Comparison of ENCODE assay signal across 23 cellular contexts in genomic region chr22:39434243-39434653, GRCh38. TPM values are rescaled to one million over a fixed set of nuclear protein-coding genes. Genes with fewer than 3 reads are reported as not detected.
DNase-seq lines count a peak whose midpoint lies in the region; ATAC-seq and TF ChIP-seq lines count a peak whose summit lies in the region.
"Had no signal": no experiment of that assay in that cellular context is flagged by ENCODE, and none has a peak within 500 bp of the region (broad histone marks: within the 10 kb centered on the region; RNA-seq: fewer than 3 reads in every experiment).

No MANE protein-coding gene starts in this region.

- peaks cover 8% of the 10 kb centered on the region for H3K27me3 Mint-ChIP-seq in activated CD4-positive, alpha-beta memory T cell treated with anti-CD3 and anti-CD28 coated beads for 36 hours
- peaks cover 3% of the 10 kb centered on the region for H3K27me3 Mint-ChIP-seq in activated CD4-positive, alpha-beta memory T cell treated with anti-CD3 and anti-CD28 coated beads, Interleukin-2, amount 10 ng/mL, durations not matched to agents 7 days and 5 days
- H3K27me3 Mint-ChIP-seq in activated naive CD8-positive, alpha-beta T cell treated with anti-CD3 and anti-CD28 coated beads for 36 hours: peaks cover 9% of the 10 kb centered on the region

- POLR2A ChIA-PET in activated CD4-positive, alpha-beta memory T cell treated with anti-CD3 and anti-CD28 coated beads for 36 hours (lab: Charles Lee): no interaction called here
- POLR2A ChIA-PET in activated CD4-positive, alpha-beta memory T cell treated with anti-CD3 and anti-CD28 coated beads, Interleukin-2, amount 10 ng/mL, durations not matched to agents 7 days and 5 days (lab: Charles Lee): no interaction called here

- H3K9me3 ChIP-seq in tibial nerve: no peaks in the 10 kb centered on the region
- H3K9me3 ChIP-seq: colonic mucosa, suprapubic skin had no signal

- TF ChIP-seq EP300 in tibial nerve (IDR thresholded peaks at IDR 0.05): peak in 1 of 2 donors; percentile 46

- TF ChIP-seq POLR2A in tibial nerve (IDR thresholded peaks at IDR 0.05): no peak

- intact Hi-C loops in activated CD4-positive, alpha-beta memory T cell treated with anti-CD3 and anti-CD28 coated beads for 36 hours (cut with micrococcal nuclease): no loop called here
- intact Hi-C loops in Right ventricle myocardium superior (cut with DNase I): no loop called here

- H3K4me3 Mint-ChIP-seq in activated CD4-positive, alpha-beta memory T cell treated with anti-CD3 and anti-CD28 coated beads for 36 hours: no peak overlapping the region
- no peak overlapping the region for H3K4me3 Mint-ChIP-seq in activated CD4-positive, alpha-beta memory T cell treated with anti-CD3 and anti-CD28 coated beads, Interleukin-2, amount 10 ng/mL, durations not matched to agents 7 days and 5 days
- no peak overlapping the region for H3K4me3 Mint-ChIP-seq in activated naive CD8-positive, alpha-beta T cell treated with anti-CD3 and anti-CD28 coated beads for 36 hours
- H3K4me3 Mint-ChIP-seq: activated CD8-positive, alpha-beta memory T cell treated with anti-CD3 and anti-CD28 coated beads, Interleukin-2, amount 10 ng/mL, durations not matched to agents 7 days and 5 days; naive thymus-derived CD4-positive, alpha-beta T cell had no signal

- H3K9me3 Mint-ChIP-seq in activated CD4-positive, alpha-beta memory T cell treated with anti-CD3 and anti-CD28 coated beads for 36 hours: no peaks in the 10 kb centered on the region
- H3K9me3 Mint-ChIP-seq in activated CD4-positive, alpha-beta memory T cell treated with anti-CD3 and anti-CD28 coated beads, Interleukin-2, amount 10 ng/mL, durations not matched to agents 7 days and 5 days: no peaks in the 10 kb centered on the region
- no peaks in the 10 kb centered on the region for H3K9me3 Mint-ChIP-seq in activated naive CD8-positive, alpha-beta T cell treated with anti-CD3 and anti-CD28 coated beads for 36 hours
- H3K9me3 Mint-ChIP-seq: naive thymus-derived CD4-positive, alpha-beta T cell had no signal

- no peak overlapping the region for H3K4me3 ChIP-seq in tibial nerve
- H3K4me3 ChIP-seq: colonic mucosa, PC-9, suprapubic skin had no signal

- peak overlapping the region; percentile 67 to 96 (median 80) for H3K27ac ChIP-seq in tibial nerve
- H3K27ac ChIP-seq: 22Rv1, C4-2B, colonic mucosa, PC-9, suprapubic skin had no signal

- H3K4me1 ChIP-seq in tibial nerve: peaks cover 0 to 82% (median 45%) of the 10 kb centered on the region in 4 donors
- H3K4me1 ChIP-seq: colonic mucosa had no signal

- ATAC-seq in Right ventricle myocardium superior (ENCODE audit: poor library complexity): peak; percentile 47
- ATAC-seq: activated CD8-positive, alpha-beta memory T cell treated with anti-CD3 and anti-CD28 coated beads, Interleukin-2, amount 10 ng/mL, durations not matched to agents 7 days and 5 days; naive thymus-derived CD4-positive, alpha-beta T cell; SK-N-SH treated with all-trans-retinoic acid at 6 μM for 48 hours had no signal

- H3K36me3 Mint-ChIP-seq in activated CD4-positive, alpha-beta memory T cell treated with anti-CD3 and anti-CD28 coated beads for 36 hours: peaks cover 2% of the 10 kb centered on the region
- H3K36me3 Mint-ChIP-seq in activated CD4-positive, alpha-beta memory T cell treated with anti-CD3 and anti-CD28 coated beads, Interleukin-2, amount 10 ng/mL, durations not matched to agents 7 days and 5 days (ENCODE audit: low read depth): peaks cover 7% of the 10 kb centered on the region
- no peaks in the 10 kb centered on the region for H3K36me3 Mint-ChIP-seq in activated naive CD8-positive, alpha-beta T cell treated with anti-CD3 and anti-CD28 coated beads for 36 hours
- H3K36me3 Mint-ChIP-seq: activated CD8-positive, alpha-beta memory T cell treated with anti-CD3 and anti-CD28 coated beads, Interleukin-2, amount 10 ng/mL, durations not matched to agents 7 days and 5 days had no signal

- H3K36me3 ChIP-seq in tibial nerve: peaks cover 0 to 49% (median 3%) of the 10 kb centered on the region in 3 donors
- H3K36me3 ChIP-seq: colonic mucosa had no signal

- no peak for DNase-seq in activated CD4-positive, alpha-beta memory T cell treated with anti-CD3 and anti-CD28 coated beads for 36 hours
- DNase-seq in activated CD4-positive, alpha-beta memory T cell treated with anti-CD3 and anti-CD28 coated beads, Interleukin-2, amount 10 ng/mL, durations not matched to agents 7 days and 5 days: no peak
- DNase-seq in Right ventricle myocardium superior: peak; percentile 67
- peak; percentile 76 for DNase-seq in midbrain (lab: John Stamatoyannopoulos, UW)
- no peak for DNase-seq in tibial nerve (ENCODE audit: low spot score in 2 of 2)
- no peak for DNase-seq in NCI-H524 (lab: John Stamatoyannopoulos, UW)
- DNase-seq in activated naive CD8-positive, alpha-beta T cell treated with anti-CD3 and anti-CD28 coated beads for 36 hours: no peak
- no peak for DNase-seq in iPS-NIHi11 (ENCODE audit: low spot score)
- DNase-seq: activated CD4-positive, alpha-beta T cell treated with anti-CD3 and anti-CD28 coated beads for 1 hour; activated CD8-positive, alpha-beta memory T cell treated with anti-CD3 and anti-CD28 coated beads, Interleukin-2, amount 10 ng/mL, durations not matched to agents 7 days and 5 days; amniotic stem cell; colonic mucosa; foreskin fibroblast; mammary epithelial cell; naive thymus-derived CD4-positive, alpha-beta T cell; NCI-H1417 treated with DMSO at 0.1 percent for 48 hours; NCI-H82; PC-9 had no signal

- H3K27ac Mint-ChIP-seq in activated CD4-positive, alpha-beta memory T cell treated with anti-CD3 and anti-CD28 coated beads for 36 hours: peak overlapping the region; percentile 28
- H3K27ac Mint-ChIP-seq in activated CD4-positive, alpha-beta memory T cell treated with anti-CD3 and anti-CD28 coated beads, Interleukin-2, amount 10 ng/mL, durations not matched to agents 7 days and 5 days: no peak overlapping the region
- no peak overlapping the region for H3K27ac Mint-ChIP-seq in activated naive CD8-positive, alpha-beta T cell treated with anti-CD3 and anti-CD28 coated beads for 36 hours
- H3K27ac Mint-ChIP-seq: activated CD8-positive, alpha-beta memory T cell treated with anti-CD3 and anti-CD28 coated beads, Interleukin-2, amount 10 ng/mL, durations not matched to agents 7 days and 5 days; naive thymus-derived CD4-positive, alpha-beta T cell had no signal

- CTCF ChIA-PET in activated CD4-positive, alpha-beta memory T cell treated with anti-CD3 and anti-CD28 coated beads for 36 hours (lab: Charles Lee): no interaction called here
- CTCF ChIA-PET in activated CD4-positive, alpha-beta memory T cell treated with anti-CD3 and anti-CD28 coated beads, Interleukin-2, amount 10 ng/mL, durations not matched to agents 7 days and 5 days (lab: Charles Lee): no interaction called here

- no peaks in the 10 kb centered on the region for H3K4me1 Mint-ChIP-seq in activated CD4-positive, alpha-beta memory T cell treated with anti-CD3 and anti-CD28 coated beads for 36 hours (ENCODE audit: low read depth)
- peaks cover 5% of the 10 kb centered on the region for H3K4me1 Mint-ChIP-seq in activated CD4-positive, alpha-beta memory T cell treated with anti-CD3 and anti-CD28 coated beads, Interleukin-2, amount 10 ng/mL, durations not matched to agents 7 days and 5 days
- H3K4me1 Mint-ChIP-seq in activated naive CD8-positive, alpha-beta T cell treated with anti-CD3 and anti-CD28 coated beads for 36 hours: peaks cover 6% of the 10 kb centered on the region

- no peaks in the 10 kb centered on the region for H3K27me3 ChIP-seq in tibial nerve
- H3K27me3 ChIP-seq: colonic mucosa, suprapubic skin had no signal

- WGBS in tibial nerve, 2 donors: 55 to 68% methylated on average over 8 to 18 of the region's 18 CpGs

- no peak for TF ChIP-seq CTCF in tibial nerve (IDR thresholded peaks at IDR 0.05)

RNA-seq across cellular contexts. Expression of gene MGAT3, which starts 22.6 kb away (rescaled TPM):
- total RNA-seq in activated CD4-positive, alpha-beta memory T cell treated with anti-CD3 and anti-CD28 coated beads for 36 hours: under 1 TPM in 1 of 2 experiments, not detected in 1; 0.05 TPM
- under 1 TPM; 0.55 to 0.83 TPM for total RNA-seq in activated CD4-positive, alpha-beta memory T cell treated with anti-CD3 and anti-CD28 coated beads, Interleukin-2, amount 10 ng/mL, durations not matched to agents 7 days and 5 days
- 3.9 TPM for total RNA-seq in Right ventricle myocardium superior
- 10 to 100 TPM; 26.2 to 32.7 (median 32.2) TPM for total RNA-seq in tibial nerve
- total RNA-seq in activated naive CD8-positive, alpha-beta T cell treated with anti-CD3 and anti-CD28 coated beads for 36 hours: 1 to 10 TPM; 1.0 to 1.2 TPM
- total RNA-seq: LHCN-M2, PC-9 had no signal

RNA-seq across cellular contexts. Expression of gene TAB1, which starts 34.7 kb away (rescaled TPM):
- 10 to 100 TPM; 17.2 to 21.1 TPM for total RNA-seq in activated CD4-positive, alpha-beta memory T cell treated with anti-CD3 and anti-CD28 coated beads for 36 hours
- 10 to 100 TPM; 25.0 to 27.5 TPM for total RNA-seq in activated CD4-positive, alpha-beta memory T cell treated with anti-CD3 and anti-CD28 coated beads, Interleukin-2, amount 10 ng/mL, durations not matched to agents 7 days and 5 days
- 17.3 TPM for total RNA-seq in Right ventricle myocardium superior
- 10 to 100 TPM; 29.7 to 33.7 (median 32.0) TPM for total RNA-seq in tibial nerve
- total RNA-seq in activated naive CD8-positive, alpha-beta T cell treated with anti-CD3 and anti-CD28 coated beads for 36 hours: 10 to 100 TPM; 17.1 to 18.2 TPM

Comparison
In these comparisons a context has a peak if more than half of its experiments do, and no peak if none do; other contexts are left out.
1. DNase-seq: peak in Right ventricle myocardium superior (single experiment) and midbrain (single experiment); none in activated CD4-positive, alpha-beta memory T cell treated with anti-CD3 and anti-CD28 coated beads for 36 hours (single experiment), activated CD4-positive, alpha-beta memory T cell treated with anti-CD3 and anti-CD28 coated beads, Interleukin-2, amount 10 ng/mL, durations not matched to agents 7 days and 5 days (single experiment), tibial nerve (0 of 2), NCI-H524 (0 of 2), activated naive CD8-positive, alpha-beta T cell treated with anti-CD3 and anti-CD28 coated beads for 36 hours (single experiment) and iPS-NIHi11 (single experiment).